In genomic region chr14:35351497-35351896, GRCh38 we compare ENCODE assay signal across 1 cellular context.
TF ChIP-seq lines count a peak whose summit lies in the region.

No MANE protein-coding gene starts in this region.

TF ChIP-seq in GM23338, 12 proteins besides CTCF, POLR2A, EP300 and RAD21 (continued from another document):
- TF ChIP-seq ZNF462 (CRISPR knock-in tag; IDR thresholded peaks at IDR 0.05): no peak
- no peak for TF ChIP-seq EZH2phosphoT487 (IDR thresholded peaks at IDR 0.05; ENCODE audit: unreplicated experiment)
- TF ChIP-seq POLR2AphosphoS5 (IDR thresholded peaks at IDR 0.05; ENCODE audit: low read depth): no peak
- TF ChIP-seq NANOG (IDR thresholded peaks at IDR 0.05; ENCODE audit: borderline replicate concordance): no peak
- no peak for TF ChIP-seq JUNB (IDR thresholded peaks at IDR 0.05; ENCODE audit: unreplicated experiment)
- no peak for TF ChIP-seq ETS1 (IDR thresholded peaks at IDR 0.05)
- TF ChIP-seq ZNF114 (CRISPR knock-in tag; IDR thresholded peaks at IDR 0.05): no peak
